1 cellular context compared by ENCODE assay signal in the genomic region with DNA sequence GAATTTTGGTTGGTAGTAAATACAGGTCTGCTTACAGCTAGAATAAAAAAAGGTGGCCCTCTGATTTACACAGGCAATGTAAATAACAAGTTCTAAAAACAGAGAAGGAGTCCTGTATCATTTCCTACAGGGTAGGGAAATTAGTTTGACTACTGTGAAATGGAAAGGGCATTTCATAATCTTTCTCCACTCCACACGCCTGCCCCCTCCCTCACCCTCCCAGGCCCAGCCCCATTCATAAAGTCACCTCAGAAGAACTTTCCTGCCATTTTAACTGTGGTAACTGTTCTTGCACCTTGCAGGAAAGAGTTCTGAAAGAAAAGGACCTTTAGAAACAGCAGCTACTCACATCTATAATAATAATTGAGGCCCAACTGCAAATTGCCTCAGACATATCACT.
TF ChIP-seq lines count a peak whose summit lies in the region.

No MANE protein-coding gene starts in this region.

TF ChIP-seq in HEK293, 187 proteins besides CTCF, POLR2A, EP300 and RAD21:
- TF ChIP-seq, protein P1, sequence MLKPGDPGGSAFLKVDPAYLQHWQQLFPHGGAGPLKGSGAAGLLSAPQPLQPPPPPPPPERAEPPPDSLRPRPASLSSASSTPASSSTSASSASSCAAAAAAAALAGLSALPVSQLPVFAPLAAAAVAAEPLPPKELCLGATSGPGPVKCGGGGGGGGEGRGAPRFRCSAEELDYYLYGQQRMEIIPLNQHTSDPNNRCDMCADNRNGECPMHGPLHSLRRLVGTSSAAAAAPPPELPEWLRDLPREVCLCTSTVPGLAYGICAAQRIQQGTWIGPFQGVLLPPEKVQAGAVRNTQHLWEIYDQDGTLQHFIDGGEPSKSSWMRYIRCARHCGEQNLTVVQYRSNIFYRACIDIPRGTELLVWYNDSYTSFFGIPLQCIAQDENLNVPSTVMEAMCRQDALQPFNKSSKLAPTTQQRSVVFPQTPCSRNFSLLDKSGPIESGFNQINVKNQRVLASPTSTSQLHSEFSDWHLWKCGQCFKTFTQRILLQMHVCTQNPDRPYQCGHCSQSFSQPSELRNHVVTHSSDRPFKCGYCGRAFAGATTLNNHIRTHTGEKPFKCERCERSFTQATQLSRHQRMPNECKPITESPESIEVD (tag by site-specific recombination; IDR thresholded peaks at IDR 0.05) = 0 out of 2 replicates have a peak, but pooled peaks have one; percentile 17
- TF ChIP-seq, protein P2, sequence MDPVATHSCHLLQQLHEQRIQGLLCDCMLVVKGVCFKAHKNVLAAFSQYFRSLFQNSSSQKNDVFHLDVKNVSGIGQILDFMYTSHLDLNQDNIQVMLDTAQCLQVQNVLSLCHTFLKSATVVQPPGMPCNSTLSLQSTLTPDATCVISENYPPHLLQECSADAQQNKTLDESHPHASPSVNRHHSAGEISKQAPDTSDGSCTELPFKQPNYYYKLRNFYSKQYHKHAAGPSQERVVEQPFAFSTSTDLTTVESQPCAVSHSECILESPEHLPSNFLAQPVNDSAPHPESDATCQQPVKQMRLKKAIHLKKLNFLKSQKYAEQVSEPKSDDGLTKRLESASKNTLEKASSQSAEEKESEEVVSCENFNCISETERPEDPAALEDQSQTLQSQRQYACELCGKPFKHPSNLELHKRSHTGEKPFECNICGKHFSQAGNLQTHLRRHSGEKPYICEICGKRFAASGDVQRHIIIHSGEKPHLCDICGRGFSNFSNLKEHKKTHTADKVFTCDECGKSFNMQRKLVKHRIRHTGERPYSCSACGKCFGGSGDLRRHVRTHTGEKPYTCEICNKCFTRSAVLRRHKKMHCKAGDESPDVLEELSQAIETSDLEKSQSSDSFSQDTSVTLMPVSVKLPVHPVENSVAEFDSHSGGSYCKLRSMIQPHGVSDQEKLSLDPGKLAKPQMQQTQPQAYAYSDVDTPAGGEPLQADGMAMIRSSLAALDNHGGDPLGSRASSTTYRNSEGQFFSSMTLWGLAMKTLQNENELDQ (tag by site-specific recombination; IDR thresholded peaks at IDR 0.05; ENCODE audit: low read depth) = no peak
- TF ChIP-seq, protein P3, sequence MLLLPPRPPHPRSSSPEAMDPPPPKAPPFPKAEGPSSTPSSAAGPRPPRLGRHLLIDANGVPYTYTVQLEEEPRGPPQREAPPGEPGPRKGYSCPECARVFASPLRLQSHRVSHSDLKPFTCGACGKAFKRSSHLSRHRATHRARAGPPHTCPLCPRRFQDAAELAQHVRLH (tag by site-specific recombination; IDR thresholded peaks at IDR 0.05) = no peak
- TF ChIP-seq ZNF223 (tag by site-specific recombination; IDR thresholded peaks at IDR 0.05) = no peak
TF ChIP-seq in HEK293: peak in this region for 1.
